Comparison of ENCODE assay signal across 9 cellular contexts in genomic region chr19:48419158-48419920, GRCh38. TPM values are rescaled to one million over a fixed set of nuclear protein-coding genes. Genes with fewer than 3 reads are reported as not detected.
DNase-seq lines count a peak whose midpoint lies in the region; ATAC-seq and TF ChIP-seq lines count a peak whose summit lies in the region.
"Had no signal": no experiment of that assay in that cellular context is flagged by ENCODE, and none has a peak within 500 bp of the region (broad histone marks: within the 10 kb centered on the region; RNA-seq: fewer than 3 reads in every experiment).

No MANE protein-coding gene starts in this region.

- H3K27me3 ChIP-seq in colonic mucosa (peaks cover 4% of the 10 kb centered on the region), foreskin keratinocyte (peaks cover 20% of the 10 kb centered on the region)

- no peaks in the 10 kb centered on the region for H3K36me3 ChIP-seq in colonic mucosa

- H3K27ac ChIP-seq in colonic mucosa, result no peak overlapping the region
- H3K27ac ChIP-seq in foreskin keratinocyte, result no peak overlapping the region
- H3K27ac ChIP-seq: 22Rv1 had no signal

- peak; percentile 62 for ATAC-seq in HG03521 (IDR thresholded peaks at IDR 0.05; ENCODE audit: unreplicated experiment)
- no peak for ATAC-seq in foreskin keratinocyte
- no peak for ATAC-seq in HG03039 (IDR thresholded peaks at IDR 0.05; ENCODE audit: unreplicated experiment)

- intact Hi-C loops in colonic mucosa (cut with DNase I), result no loop called here

- H3K9ac ChIP-seq in colonic mucosa (ENCODE audit: low read depth in 2 of 2, low read length in 2 of 2), result no peak overlapping the region

- peak; percentile 72 for DNase-seq in DMS 273 (lab: John Stamatoyannopoulos, UW; ENCODE audit: unreplicated experiment)
- DNase-seq in DMS 273 treated with DMSO at 0.1 percent for 48 hours (lab: John Stamatoyannopoulos, UW), result no peak
- DNase-seq in activated CD4-positive, CD25-positive, alpha-beta regulatory T cell treated with anti-CD3 and anti-CD28 coated beads, Interleukin-2, amount 50 U/mL, for 16 hours (ENCODE audit: low read depth, low spot score), result peak; percentile 37
- DNase-seq in colonic mucosa, result peak; percentile 61
- peak in 30 of 56 donors; percentile 1 to 68 (median 24) for DNase-seq in nucleus accumbens (lab: John Stamatoyannopoulos, UW)
- no peak for DNase-seq in foreskin keratinocyte

- H3K9me3 ChIP-seq in colonic mucosa, result no peaks in the 10 kb centered on the region

- TF ChIP-seq CTCF in colonic mucosa (IDR thresholded peaks at IDR 0.05), result no peak
- no peak for TF ChIP-seq CTCF in foreskin keratinocyte (conservative IDR thresholded peaks at IDR 0.05)

- H3K4me1 ChIP-seq in colonic mucosa, result no peaks in the 10 kb centered on the region
- no peaks in the 10 kb centered on the region for H3K4me1 ChIP-seq in foreskin keratinocyte

- H3K4me3 ChIP-seq in colonic mucosa, result no peak overlapping the region

RNA-seq across cellular contexts. Expression of gene GRIN2D, which starts 25.9 kb away (rescaled TPM):
- total RNA-seq in colonic mucosa, result under 1 TPM; 0.35 to 0.49 TPM
- total RNA-seq in foreskin keratinocyte, result 0.25 and 0.37 TPM in 2 replicates
- polyA plus RNA-seq in foreskin keratinocyte, result 0.26 and 0.41 TPM in 2 replicates

RNA-seq across cellular contexts. Expression of gene GRWD1, which starts 26.4 kb away (rescaled TPM):
- total RNA-seq in colonic mucosa (10 to 100 TPM; 17.0 to 45.8 TPM), foreskin keratinocyte (54.9 and 59.6 TPM in 2 replicates)
- 43.9 and 50.7 TPM in 2 replicates for polyA plus RNA-seq in foreskin keratinocyte

RNA-seq across cellular contexts. Expression of gene KDELR1, which starts 28.0 kb away (rescaled TPM):
- total RNA-seq in colonic mucosa (100 to 1,000 TPM; 233 to 249 TPM), foreskin keratinocyte (113 and 128 TPM in 2 replicates)
- 213 and 216 TPM in 2 replicates for polyA plus RNA-seq in foreskin keratinocyte

RNA-seq across cellular contexts. Expression of gene KCNJ14, which starts 36.0 kb away (rescaled TPM):
- total RNA-seq in colonic mucosa (under 1 TPM; 0.35 to 0.99 TPM), foreskin keratinocyte (0.49 and 0.51 TPM in 2 replicates)
- polyA plus RNA-seq in foreskin keratinocyte, result 0.28 and 0.43 TPM in 2 replicates

RNA-seq across cellular contexts. Expression of gene CYTH2, which starts 49.8 kb away (rescaled TPM):
- total RNA-seq in colonic mucosa (10 to 100 TPM; 55.4 to 70.2 TPM), foreskin keratinocyte (33.5 and 34.1 TPM in 2 replicates)
- polyA plus RNA-seq in foreskin keratinocyte, result 44.8 and 46.9 TPM in 2 replicates

Comparison
In these comparisons a context has a peak if more than half of its experiments do, and no peak if none do; other contexts are left out.
1. DNase-seq: peak in DMS 273 (single experiment), activated CD4-positive, CD25-positive, alpha-beta regulatory T cell treated with anti-CD3 and anti-CD28 coated beads, Interleukin-2, amount 50 U/mL, for 16 hours (single experiment), colonic mucosa (single experiment) and nucleus accumbens (30 of 56); none in DMS 273 treated with DMSO at 0.1 percent for 48 hours (single experiment) and foreskin keratinocyte (0 of 2).